1 cellular context compared by ENCODE assay signal in genomic region chr12:111792155-111792876, GRCh38.
TF ChIP-seq lines count a peak whose summit lies in the region.

No MANE protein-coding gene starts in this region.

TF ChIP-seq in IMR-90, 13 proteins besides CTCF, POLR2A, EP300 and RAD21:
- TF ChIP-seq SMC3 (IDR thresholded peaks at IDR 0.05; ENCODE audit: low read depth, low read length) (no peak), MAFK (IDR thresholded peaks at IDR 0.05; ENCODE audit: low read depth, low read length) (no peak), BHLHE40 (IDR thresholded peaks at IDR 0.05; ENCODE audit: low read depth, low read length) (no peak), CHD1 (IDR thresholded peaks at IDR 0.05; ENCODE audit: low read depth, low read length) (no peak), MAZ (IDR thresholded peaks at IDR 0.05; ENCODE audit: borderline replicate concordance, low read depth, low read length) (no peak), RFX5 (IDR thresholded peaks at IDR 0.05; ENCODE audit: low read depth, low read length) (no peak), USF2 (IDR thresholded peaks at IDR 0.05; ENCODE audit: low read depth, low read length) (no peak)
